In the genomic region with DNA sequence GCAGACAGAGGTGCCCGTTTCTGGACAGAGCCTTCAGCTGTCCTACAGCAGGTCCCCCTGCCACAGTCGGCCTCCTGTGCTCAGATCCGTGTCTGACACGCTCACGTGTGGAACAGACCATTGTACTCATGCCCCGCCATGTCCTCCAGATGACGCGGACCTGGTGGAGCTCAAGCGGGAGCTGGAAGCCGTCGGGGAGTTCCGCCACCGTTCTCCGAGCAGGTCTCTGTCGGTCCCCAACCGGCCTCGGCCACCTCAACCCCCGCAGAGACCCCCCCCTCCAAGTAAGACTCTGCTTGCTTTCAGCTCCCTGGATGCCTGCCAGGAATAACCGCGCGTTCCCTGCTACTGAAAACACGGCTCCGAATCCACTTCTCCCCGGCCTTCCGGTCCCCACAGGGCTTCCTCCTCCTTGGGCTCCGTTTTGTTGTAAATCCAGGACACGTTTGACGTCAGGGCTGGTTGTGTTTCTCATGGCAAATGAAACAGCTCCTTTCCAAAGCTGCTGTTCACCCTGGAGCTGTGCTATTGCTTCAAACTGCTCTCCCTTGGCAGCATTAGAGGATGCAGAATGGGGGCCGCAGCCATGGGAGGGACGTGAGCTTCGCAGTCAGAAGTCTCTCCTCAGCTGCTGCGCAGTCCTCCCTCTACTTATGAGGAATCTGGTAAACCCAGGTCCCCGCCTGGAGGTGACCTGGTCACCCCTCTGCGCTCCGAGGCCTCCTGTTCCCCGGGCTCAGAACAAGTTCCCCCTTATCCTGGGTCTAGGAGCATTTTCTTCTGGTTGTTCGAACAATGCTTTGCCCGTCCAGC, we compare ENCODE assay signal across 11 cellular contexts.
DNase-seq lines count a peak whose midpoint lies in the region; ATAC-seq and TF ChIP-seq lines count a peak whose summit lies in the region.
"Had no signal": no experiment of that assay in that cellular context is flagged by ENCODE, and none has a peak within 500 bp of the region (broad histone marks: within the 10 kb centered on the region; RNA-seq: fewer than 3 reads in every experiment).

No MANE protein-coding gene starts in this region.

- peaks cover 0 to 24% (median 13%) of the 10 kb centered on the region in 4 donors for H3K4me1 ChIP-seq in sigmoid colon

- no peak for TF ChIP-seq CTCF in sigmoid colon (IDR thresholded peaks at IDR 0.05)

- H3K36me3 ChIP-seq in SK-N-MC (ENCODE audit: insufficient read depth, low read length): no peaks in the 10 kb centered on the region
- H3K36me3 ChIP-seq in sigmoid colon: peaks cover 8 to 47% (median 12%) of the 10 kb centered on the region in 4 donors
- H3K36me3 ChIP-seq in MG63: peaks cover 86% of the 10 kb centered on the region

- H3K27ac ChIP-seq in SK-N-MC (peak overlapping the region; percentile 90), sigmoid colon (peak overlapping the region in 3 of 4 donors; percentile 32 to 53 (median 41))

- 84 to 90% methylated on average over 38 of the region's 38 CpGs for WGBS in sigmoid colon, 2 donors

- intact Hi-C loops in left cardiac atrium (cut with DNase I): no loop called here
- intact Hi-C loops in sigmoid colon (cut with DNase I): no loop called here
- intact Hi-C loops in posterior vena cava (cut with DNase I): no loop called here

- no peaks in the 10 kb centered on the region for H3K27me3 ChIP-seq in sigmoid colon
- H3K27me3 ChIP-seq in MG63: no peaks in the 10 kb centered on the region

- H3K9ac ChIP-seq in SK-N-MC (ENCODE audit: insufficient read length): peak overlapping the region; percentile 58

- ATAC-seq in HG02981 (IDR thresholded peaks at IDR 0.05; ENCODE audit: unreplicated experiment) (peak; percentile 29), left cardiac atrium (peak in 1 of 2 donors; percentile 37), HG03280 (IDR thresholded peaks at IDR 0.05; ENCODE audit: unreplicated experiment) (no peak)

- TF ChIP-seq EP300 in sigmoid colon (IDR thresholded peaks at IDR 0.05): no peak

- no peaks in the 10 kb centered on the region for H3K9me3 ChIP-seq in SK-N-MC (ENCODE audit: low read depth, low read length)
- H3K9me3 ChIP-seq in sigmoid colon: no peaks in the 10 kb centered on the region
- H3K9me3 ChIP-seq in MG63: no peaks in the 10 kb centered on the region

- peak overlapping the region; percentile 74 for H3K4me3 ChIP-seq in SK-N-MC
- H3K4me3 ChIP-seq in sigmoid colon: peak overlapping the region in 3 of 4 donors; percentile 13 to 26 (median 26)
- no peak overlapping the region for H3K4me3 ChIP-seq in MG63

- peak; percentile 84 for DNase-seq in SK-N-MC (ENCODE audit: low read depth, low spot score)
- peak; percentile 74 for DNase-seq in left cardiac atrium
- peak; percentile 83 for DNase-seq in sigmoid colon
- DNase-seq in MG63: no peak
- DNase-seq in posterior vena cava (ENCODE audit: low spot score): no peak
- no peak for DNase-seq in cortex of kidney (lab: John Stamatoyannopoulos, UW)
- DNase-seq: activated CD4-positive, alpha-beta T cell treated with anti-CD3 and anti-CD28 coated beads for 48 hours; naive thymus-derived CD8-positive, alpha-beta T cell; OCI-M1 had no signal

- TF ChIP-seq POLR2A in sigmoid colon (IDR thresholded peaks at IDR 0.05): no peak

Comparison
In these comparisons a context has a peak if more than half of its experiments do, and no peak if none do; other contexts are left out.
1. DNase-seq: peak in SK-N-MC (single experiment), left cardiac atrium (single experiment) and sigmoid colon (single experiment); none in MG63 (single experiment), posterior vena cava (single experiment) and cortex of kidney (single experiment).